23 cellular contexts compared by ENCODE assay signal in genomic region chr2:205806126-205806905, GRCh38.
DNase-seq lines count a peak whose midpoint lies in the region; ATAC-seq, FAIRE-seq and TF ChIP-seq lines count a peak whose summit lies in the region.
"Had no signal": no experiment of that assay in that cellular context is flagged by ENCODE, and none has a peak within 500 bp of the region (broad histone marks: within the 10 kb centered on the region; RNA-seq: fewer than 3 reads in every experiment).

No MANE protein-coding gene starts in this region.

- no peak for TF ChIP-seq CTCF in lung (IDR thresholded peaks at IDR 0.05; ENCODE audit: control extremely low read depth, extremely low read depth)
- TF ChIP-seq CTCF in transverse colon (IDR thresholded peaks at IDR 0.05) = no peak

- 68 to 84% methylated on average over 19 of the region's 19 CpGs for WGBS in lung, 2 donors
- 61 to 67% methylated on average over 4 to 19 of the region's 19 CpGs for WGBS in transverse colon (ENCODE audit: low coverage in 1 of 2), 2 donors

- H3K4me1 ChIP-seq in lung (ENCODE audit: control insufficient read depth in 2 of 2, insufficient read depth in 2 of 2, low read length in 2 of 2) = peaks cover 0 to 13% of the 10 kb centered on the region in 2 donors
- peaks cover 0 to 12% (median 7%) of the 10 kb centered on the region in 4 donors for H3K4me1 ChIP-seq in transverse colon

- FAIRE-seq in GM12891 (lab: Jason Lieb, UNC) = no peak
- FAIRE-seq: astrocyte had no signal

- H3K27me3 ChIP-seq in lung (ENCODE audit: control insufficient read depth, insufficient read depth) (no peaks in the 10 kb centered on the region), transverse colon (no peaks in the 10 kb centered on the region)
- H3K27me3 ChIP-seq: esophagus squamous epithelium had no signal

- no peak overlapping the region for H3K4me3 ChIP-seq in lung
- no peak overlapping the region for H3K4me3 ChIP-seq in transverse colon
- H3K4me3 ChIP-seq: esophagus squamous epithelium had no signal

- peak; percentile 83 for ATAC-seq in lung (ENCODE audit: insufficient read depth, low FRiP score)
- ATAC-seq in HG02642 (IDR thresholded peaks at IDR 0.05; ENCODE audit: poor library complexity, unreplicated experiment) = no peak
- ATAC-seq: HCT116; stimulated activated naive CD8-positive, alpha-beta T cell treated with anti-CD3 and anti-CD28 coated beads, Interleukin-15, Interleukin-2, amounts not matched to agents 100 U/mL and 50 U/mL, for 24 hours had no signal

- TF ChIP-seq POLR2A in transverse colon (IDR thresholded peaks at IDR 0.05) (no peak), GM12891 (IDR thresholded peaks at IDR 0.05; ENCODE audit: low read depth, low read length) (no peak)

- intact Hi-C loops in transverse colon (cut with DNase I; ENCODE audit: low total_unique reads) = no loop called here

- in situ Hi-C loops in transverse colon (cut with MboI; ENCODE audit: low pct_ligation_motif_present in 1 of 4, low pct_unique_long_range_greater_than_20kb in 1 of 4, low sequenced_read_pairs in 3 of 4) = no loop called here

- no peaks in the 10 kb centered on the region for H3K9me3 ChIP-seq in lung (ENCODE audit: control insufficient read depth in 2 of 2, insufficient read depth in 1 of 2, low read length in 1 of 2)
- no peaks in the 10 kb centered on the region for H3K9me3 ChIP-seq in transverse colon
- H3K9me3 ChIP-seq: esophagus squamous epithelium, SK-N-SH had no signal

- DNase-seq in HT-29 (ENCODE audit: low spot score) = peak; percentile 30
- DNase-seq in glomerular visceral epithelial cell (ENCODE audit: extremely low spot score) = peak; percentile 77
- peak; percentile 81 for DNase-seq in lung (ENCODE audit: low spot score)
- peak; percentile 52 for DNase-seq in transverse colon
- DNase-seq in DMS 273 (lab: John Stamatoyannopoulos, UW; ENCODE audit: unreplicated experiment) = no peak
- DNase-seq in NCI-H2081 treated with DMSO at 0.1 percent for 48 hours (lab: John Stamatoyannopoulos, UW) = no peak
- no peak for DNase-seq in GM12891 (ENCODE audit: insufficient read length, low spot score)
- DNase-seq: AML-193; CD8-positive, alpha-beta memory T cell; effector memory CD4-positive, alpha-beta T cell; EL; esophagus squamous epithelium; NCI-H1417 treated with DMSO at 0.1 percent for 48 hours; NCI-H69; posterior cingulate gyrus; SK-N-SH; stimulated activated naive CD8-positive, alpha-beta T cell treated with anti-CD3 and anti-CD28 coated beads, Interleukin-15, Interleukin-2, amounts not matched to agents 100 U/mL and 50 U/mL, for 24 hours; T-helper 9 cell; trophoblast cell had no signal

- TF ChIP-seq EP300 in transverse colon (IDR thresholded peaks at IDR 0.05; ENCODE audit: low read depth) = no peak

- H3K27ac ChIP-seq in lung (ENCODE audit: low read depth in 1 of 2, low read length in 1 of 2) = peak overlapping the region in 1 of 2 donors; percentile 69
- H3K27ac ChIP-seq in transverse colon = no peak overlapping the region
- H3K27ac ChIP-seq: esophagus squamous epithelium, RWPE1 had no signal

- no peaks in the 10 kb centered on the region for H3K36me3 ChIP-seq in lung (ENCODE audit: control insufficient read depth in 2 of 2, insufficient read depth in 2 of 2, low read length in 2 of 2)
- no peaks in the 10 kb centered on the region for H3K36me3 ChIP-seq in transverse colon
- H3K36me3 ChIP-seq: esophagus squamous epithelium had no signal

TF ChIP-seq in GM12891, 5 proteins besides CTCF, POLR2A, EP300 and RAD21:
- TF ChIP-seq PAX5 (IDR thresholded peaks at IDR 0.05; ENCODE audit: insufficient read depth, low read length, severe bottlenecking) (no peak), POLR2AphosphoS5 (IDR thresholded peaks at IDR 0.05; ENCODE audit: low read depth, low read length) (no peak), TAF1 (IDR thresholded peaks at IDR 0.05; ENCODE audit: low read depth, low read length) (no peak), POU2F2 (IDR thresholded peaks at IDR 0.05; ENCODE audit: low read depth, low read length) (no peak), SPI1 (IDR thresholded peaks at IDR 0.05; ENCODE audit: low read depth, low read length) (no peak)

Comparison
In these comparisons a context has a peak if more than half of its experiments do, and no peak if none do; other contexts are left out.
1. DNase-seq: peak in HT-29 (single experiment), glomerular visceral epithelial cell (single experiment), lung (single experiment) and transverse colon (single experiment); none in DMS 273 (single experiment), NCI-H2081 treated with DMSO at 0.1 percent for 48 hours (single experiment) and GM12891 (single experiment).